8 cellular contexts compared by ENCODE assay signal in the genomic region with DNA sequence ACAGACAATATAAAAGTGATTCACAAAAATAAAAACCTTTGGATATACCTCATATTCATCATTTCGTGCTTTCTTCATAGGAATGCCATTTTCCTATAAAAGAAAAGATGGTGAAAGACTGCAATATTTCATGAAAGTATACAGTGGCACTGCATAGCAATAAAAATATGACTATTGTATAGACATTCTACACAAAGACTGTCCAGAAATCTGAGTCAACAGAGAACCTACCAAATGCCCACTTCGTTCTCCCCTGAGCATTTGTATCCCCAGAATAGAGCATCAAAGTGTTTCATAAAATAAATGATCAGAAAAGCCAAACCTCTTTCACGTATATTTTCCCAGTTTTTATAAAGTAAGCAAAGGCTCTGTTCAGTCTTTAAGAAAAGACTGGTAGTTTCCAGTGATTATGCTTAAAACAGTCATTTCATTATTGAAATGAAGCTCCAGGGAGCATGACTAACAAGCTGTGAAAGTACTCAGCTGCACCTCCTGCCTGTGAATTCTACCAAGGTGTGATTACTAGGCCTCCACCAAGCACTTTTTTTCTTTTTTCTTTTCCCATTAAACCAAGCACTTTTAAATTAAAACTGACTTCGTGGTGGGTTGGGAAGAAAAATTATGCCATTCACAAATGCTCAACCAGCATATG. TPM values are rescaled to one million over a fixed set of nuclear protein-coding genes. Genes with fewer than 3 reads are reported as not detected.
DNase-seq lines count a peak whose midpoint lies in the region; ATAC-seq lines count a peak whose summit lies in the region.

No MANE protein-coding gene starts in this region.

- H3K4me3 Mint-ChIP-seq in activated CD8-positive, alpha-beta memory T cell treated with anti-CD3 and anti-CD28 coated beads, Interleukin-2, amount 10 ng/mL, durations not matched to agents 7 days and 5 days, result no peak overlapping the region

- H3K27me3 Mint-ChIP-seq in activated CD8-positive, alpha-beta memory T cell treated with anti-CD3 and anti-CD28 coated beads, Interleukin-2, amount 10 ng/mL, durations not matched to agents 7 days and 5 days, result no peaks in the 10 kb centered on the region

- peak; percentile 66 for ATAC-seq in activated CD8-positive, alpha-beta memory T cell treated with anti-CD3 and anti-CD28 coated beads, Interleukin-2, amount 10 ng/mL, durations not matched to agents 7 days and 5 days
- peak; percentile 81 for ATAC-seq in GM21576 (IDR thresholded peaks at IDR 0.05; ENCODE audit: unreplicated experiment)
- peak; percentile 95 for ATAC-seq in HG03432 (IDR thresholded peaks at IDR 0.05; ENCODE audit: unreplicated experiment)
- no peak for ATAC-seq in left colon

- H3K27ac Mint-ChIP-seq in activated CD8-positive, alpha-beta memory T cell treated with anti-CD3 and anti-CD28 coated beads, Interleukin-2, amount 10 ng/mL, durations not matched to agents 7 days and 5 days, result peak overlapping the region; percentile 0

- H3K4me1 Mint-ChIP-seq in activated CD8-positive, alpha-beta memory T cell treated with anti-CD3 and anti-CD28 coated beads, Interleukin-2, amount 10 ng/mL, durations not matched to agents 7 days and 5 days, result peaks cover 15% of the 10 kb centered on the region

- DNase-seq in activated CD8-positive, alpha-beta memory T cell treated with anti-CD3 and anti-CD28 coated beads, Interleukin-2, amount 10 ng/mL, durations not matched to agents 7 days and 5 days, result no peak
- no peak for DNase-seq in activated CD8-positive, alpha-beta memory T cell treated with anti-CD3 and anti-CD28 coated beads for 24 hours
- DNase-seq in kidney tubule cell (ENCODE audit: low spot score) (peak; percentile 1), left colon (no peak), hypothalamus (lab: John Stamatoyannopoulos, UW) (no peak)
- DNase-seq in stimulated activated naive CD4-positive, alpha-beta T cell treated with Interleukin-2 at 50 U/mL for 16 hours (lab: John Stamatoyannopoulos, UW), result no peak

- intact Hi-C loops in left colon (cut with DNase I, micrococcal nuclease), result no loop called here

- H3K9me3 Mint-ChIP-seq in activated CD8-positive, alpha-beta memory T cell treated with anti-CD3 and anti-CD28 coated beads, Interleukin-2, amount 10 ng/mL, durations not matched to agents 7 days and 5 days (ENCODE audit: low read depth), result peaks cover 2% of the 10 kb centered on the region

- H3K36me3 Mint-ChIP-seq in activated CD8-positive, alpha-beta memory T cell treated with anti-CD3 and anti-CD28 coated beads, Interleukin-2, amount 10 ng/mL, durations not matched to agents 7 days and 5 days, result peaks cover 55% of the 10 kb centered on the region

- CTCF ChIA-PET in activated CD8-positive, alpha-beta memory T cell treated with anti-CD3 and anti-CD28 coated beads, Interleukin-2, amount 10 ng/mL, durations not matched to agents 7 days and 5 days (lab: Charles Lee), result interaction anchor here (1.3 to 1.8 kb wide), 2 partner anchors 20 to 292 kb away, joined by 3 to 7 read pairs; a partner anchor contains a TSS

RNA-seq across cellular contexts. Expression of a gene that starts 20.2 kb away (rescaled TPM):
- 10 to 100 TPM; 67.0 to 68.5 TPM for total RNA-seq in activated CD8-positive, alpha-beta memory T cell treated with anti-CD3 and anti-CD28 coated beads, Interleukin-2, amount 10 ng/mL, durations not matched to agents 7 days and 5 days
- total RNA-seq in left colon, result 100 to 1,000 TPM; 122 to 142 TPM
